ENCODE assay signal across 23 cellular contexts in genomic region chr4:17380347-17380746, GRCh38.
"Had no signal": no experiment of that assay in that cellular context is flagged by ENCODE, and none has a peak within 500 bp of the region (broad histone marks: within the 10 kb centered on the region; RNA-seq: fewer than 3 reads in every experiment).

No MANE protein-coding gene starts in this region.

- H3K36me3 ChIP-seq: esophagus muscularis mucosa, gastroesophageal sphincter, heart left ventricle, left lung, lower lobe of right lung had no signal

- H3K27me3 ChIP-seq: dorsolateral prefrontal cortex, esophagus muscularis mucosa, foreskin keratinocyte, gastroesophageal sphincter, heart left ventricle, hepatocyte, left lung had no signal

- H3K79me2 ChIP-seq: hepatocyte had no signal

- H3K27ac ChIP-seq: coronary artery, dorsolateral prefrontal cortex, esophagus muscularis mucosa, foreskin keratinocyte, gastroesophageal sphincter, heart left ventricle, hepatocyte, left lung, lower lobe of right lung had no signal

- H3K4me2 ChIP-seq: hepatocyte had no signal

- FAIRE-seq: colon, endothelial cell of umbilical vein, frontal cortex, keratinocyte had no signal

- H2AFZ ChIP-seq: hepatocyte had no signal

- DNase-seq: dermis blood vessel endothelial cell; dorsolateral prefrontal cortex; effector CD4-positive, alpha-beta T cell; effector memory CD4-positive, alpha-beta T cell; foreskin keratinocyte; heart left ventricle; hypothalamus; immature natural killer cell; left cardiac atrium; left lung; left ventricle myocardium superior; lower lobe of right lung; mesenchymal stem cell; mucosa of descending colon; naive B cell had no signal

- ATAC-seq: foreskin keratinocyte, gastroesophageal sphincter, heart left ventricle, left cardiac atrium, left lung, left ventricle myocardium superior, lower lobe of right lung, mucosa of descending colon had no signal

- H3K4me3 ChIP-seq: coronary artery, dorsolateral prefrontal cortex, esophagus muscularis mucosa, gastroesophageal sphincter, heart left ventricle, hepatocyte, left lung, lower lobe of right lung, mucosa of descending colon had no signal

- H3K4me1 ChIP-seq: foreskin keratinocyte, left lung had no signal

- H3K9me3 ChIP-seq: esophagus muscularis mucosa, gastroesophageal sphincter, lower lobe of right lung, mucosa of descending colon had no signal
